ENCODE assay signal across 20 cellular contexts in genomic region chr2:133952420-133952819, GRCh38.
DNase-seq lines count a peak whose midpoint lies in the region; ATAC-seq and TF ChIP-seq lines count a peak whose summit lies in the region.
"Had no signal": no experiment of that assay in that cellular context is flagged by ENCODE, and none has a peak within 500 bp of the region (broad histone marks: within the 10 kb centered on the region; RNA-seq: fewer than 3 reads in every experiment).

No MANE protein-coding gene starts in this region.

- peaks cover 76% of the 10 kb centered on the region for H3K4me1 Mint-ChIP-seq in stimulated activated memory B cell treated with anti-CD40 and anti-IgM and Interleukin-4, amounts not matched to agents 10 μg/mL and 1 μg/mL and 100 μg/mL, for 72 hours

- peak overlapping the region in 1 of 3 donors; percentile 44 for H3K27ac ChIP-seq in thyroid gland
- H3K27ac ChIP-seq: BLaER1, left ventricle myocardium inferior, parathyroid adenoma, tibial nerve, WERI-Rb-1 had no signal

- peak; percentile 60 for ATAC-seq in GM18909 (IDR thresholded peaks at IDR 0.05; ENCODE audit: poor library complexity, unreplicated experiment)
- ATAC-seq in GM21723 (IDR thresholded peaks at IDR 0.05; ENCODE audit: unreplicated experiment), result peak; percentile 49
- peak; percentile 44 for ATAC-seq in HG03103 (IDR thresholded peaks at IDR 0.05; ENCODE audit: low read depth, unreplicated experiment)
- peak; percentile 57 for ATAC-seq in stimulated activated memory B cell treated with anti-CD40 and anti-IgM and Interleukin-4, amounts not matched to agents 10 μg/mL and 1 μg/mL and 100 μg/mL, for 72 hours
- no peak for ATAC-seq in GM21515 (IDR thresholded peaks at IDR 0.05; ENCODE audit: unreplicated experiment)
- ATAC-seq: K562 had no signal

- 49 to 78% methylated on average over 2 of the region's 2 CpGs for WGBS in thyroid gland, 2 donors

- intact Hi-C loops in thyroid gland (cut with DNase I), result no loop called here

- TF ChIP-seq POLR2A in thyroid gland (IDR thresholded peaks at IDR 0.05), result no peak

- peak overlapping the region; percentile 74 for H3K27ac Mint-ChIP-seq in stimulated activated memory B cell treated with anti-CD40 and anti-IgM and Interleukin-4, amounts not matched to agents 10 μg/mL and 1 μg/mL and 100 μg/mL, for 72 hours
- H3K27ac Mint-ChIP-seq: endodermal cell had no signal

- no peak for TF ChIP-seq CTCF in thyroid gland (IDR thresholded peaks at IDR 0.05)

- H3K36me3 Mint-ChIP-seq in stimulated activated memory B cell treated with anti-CD40 and anti-IgM and Interleukin-4, amounts not matched to agents 10 μg/mL and 1 μg/mL and 100 μg/mL, for 72 hours, result no peaks in the 10 kb centered on the region

- H3K4me3 Mint-ChIP-seq in stimulated activated memory B cell treated with anti-CD40 and anti-IgM and Interleukin-4, amounts not matched to agents 10 μg/mL and 1 μg/mL and 100 μg/mL, for 72 hours, result no peak overlapping the region
- H3K4me3 Mint-ChIP-seq: endodermal cell had no signal

- no peak overlapping the region for H3K4me3 ChIP-seq in thyroid gland (replicated peaks in 1 of 3)
- H3K4me3 ChIP-seq: BLaER1, K562, left ventricle myocardium inferior, tibial nerve had no signal

- H3K9me3 Mint-ChIP-seq in stimulated activated memory B cell treated with anti-CD40 and anti-IgM and Interleukin-4, amounts not matched to agents 10 μg/mL and 1 μg/mL and 100 μg/mL, for 72 hours, result no peaks in the 10 kb centered on the region
- H3K9me3 Mint-ChIP-seq: endodermal cell had no signal

- no peak for DNase-seq in SK-N-DZ (ENCODE audit: low spot score)
- DNase-seq in thyroid gland, result no peak
- DNase-seq in AG08396 (ENCODE audit: low spot score), result no peak
- DNase-seq: amygdala, cerebellar nuclear complex, endodermal cell, left ventricle myocardium inferior, NCI-H1092, NCI-H2171, NCI-H748 treated with DMSO at 0.1 percent for 48 hours, WERI-Rb-1 had no signal

- no peaks in the 10 kb centered on the region for H3K9me3 ChIP-seq in thyroid gland
- H3K9me3 ChIP-seq: BLaER1, left ventricle myocardium inferior, tibial nerve had no signal

- peaks cover 0 to 9% of the 10 kb centered on the region in 2 donors for H3K4me1 ChIP-seq in thyroid gland
- H3K4me1 ChIP-seq: parathyroid adenoma, tibial nerve had no signal

- H3K27me3 Mint-ChIP-seq in stimulated activated memory B cell treated with anti-CD40 and anti-IgM and Interleukin-4, amounts not matched to agents 10 μg/mL and 1 μg/mL and 100 μg/mL, for 72 hours, result no peaks in the 10 kb centered on the region

- H3K27me3 ChIP-seq in thyroid gland, result no peaks in the 10 kb centered on the region
- H3K27me3 ChIP-seq: BLaER1, tibial nerve had no signal

- no peaks in the 10 kb centered on the region for H3K36me3 ChIP-seq in thyroid gland
- H3K36me3 ChIP-seq: BLaER1, left ventricle myocardium inferior, tibial nerve, WERI-Rb-1 had no signal
